Comparison of ENCODE assay signal across 24 cellular contexts in the genomic region with DNA sequence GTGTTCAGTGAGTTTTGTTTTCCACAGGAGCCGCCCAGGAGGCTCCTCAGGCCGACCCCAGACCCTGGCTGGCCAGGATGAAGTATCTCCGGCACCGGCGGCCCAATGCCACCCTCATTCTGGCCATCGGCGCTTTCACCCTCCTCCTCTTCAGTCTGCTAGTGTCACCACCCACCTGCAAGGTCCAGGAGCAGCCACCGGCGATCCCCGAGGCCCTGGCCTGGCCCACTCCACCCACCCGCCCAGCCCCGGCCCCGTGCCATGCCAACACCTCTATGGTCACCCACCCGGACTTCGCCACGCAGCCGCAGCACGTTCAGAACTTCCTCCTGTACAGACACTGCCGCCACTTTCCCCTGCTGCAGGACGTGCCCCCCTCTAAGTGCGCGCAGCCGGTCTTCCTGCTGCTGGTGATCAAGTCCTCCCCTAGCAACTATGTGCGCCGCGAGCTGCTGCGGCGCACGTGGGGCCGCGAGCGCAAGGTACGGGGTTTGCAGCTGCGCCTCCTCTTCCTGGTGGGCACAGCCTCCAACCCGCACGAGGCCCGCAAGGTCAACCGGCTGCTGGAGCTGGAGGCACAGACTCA. TPM values are rescaled to one million over a fixed set of nuclear protein-coding genes. Genes with fewer than 3 reads are reported as not detected.
DNase-seq lines count a peak whose midpoint lies in the region; ATAC-seq and TF ChIP-seq lines count a peak whose summit lies in the region.
"Had no signal": no experiment of that assay in that cellular context is flagged by ENCODE, and none has a peak within 500 bp of the region (broad histone marks: within the 10 kb centered on the region; RNA-seq: fewer than 3 reads in every experiment).

No MANE protein-coding gene starts in this region.

- H3K4me1 ChIP-seq in CD4-positive, CD25-positive, alpha-beta regulatory T cell (ENCODE audit: control insufficient read depth, insufficient read depth, low read length, poor library complexity, severe bottlenecking): peaks cover 12% of the 10 kb centered on the region
- H3K4me1 ChIP-seq in CD8-positive, alpha-beta T cell (ENCODE audit: insufficient read depth, low read length): peaks cover 24% of the 10 kb centered on the region
- H3K4me1 ChIP-seq: ascending aorta, prostate gland, SJCRH30, testis had no signal

- H3K9me3 Mint-ChIP-seq in CD4-positive, CD25-positive, alpha-beta regulatory T cell: no peaks in the 10 kb centered on the region
- H3K9me3 Mint-ChIP-seq in CD8-positive, alpha-beta T cell: no peaks in the 10 kb centered on the region
- H3K9me3 Mint-ChIP-seq in T-cell: no peaks in the 10 kb centered on the region
- H3K9me3 Mint-ChIP-seq in effector memory CD8-positive, alpha-beta T cell: no peaks in the 10 kb centered on the region
- H3K9me3 Mint-ChIP-seq: nephron; T-helper 2 cell treated with Interferon-gamma antibody and Interleukin-4, amounts not matched to agents 5 μg/mL and 100 μg/mL, for 36 hours had no signal

- intact Hi-C loops in CD8-positive, alpha-beta T cell (cut with DNase I, micrococcal nuclease): no loop called here

- peak; percentile 45 to 52 for ATAC-seq in CD4-positive, CD25-positive, alpha-beta regulatory T cell (ENCODE audit: low read depth in 2 of 2)
- peak; percentile 61 for ATAC-seq in CD8-positive, alpha-beta T cell
- ATAC-seq in T-cell (replicated peaks in 1 of 4) (peak; percentile 57 to 70 (median 64)), omental fat pad (ENCODE audit: low FRiP score) (no peak)
- ATAC-seq in effector memory CD8-positive, alpha-beta T cell (replicated peaks): peak; percentile 73

- CTCF ChIA-PET in CD8-positive, alpha-beta T cell (lab: Charles Lee): interaction anchor here (0.6 to 1.6 kb wide), 3 partner anchors 11 to 53 kb away, joined by 3 read pairs; no protein-coding TSS in a partner anchor
- CTCF ChIA-PET in T-cell (lab: Charles Lee): interaction anchor here in 1 of 2 donors (0.5 kb wide), 1 partner anchor 440 kb away, joined by 6 read pairs; no protein-coding TSS in a partner anchor

- peaks cover 3% of the 10 kb centered on the region for H3K36me3 Mint-ChIP-seq in CD4-positive, CD25-positive, alpha-beta regulatory T cell
- H3K36me3 Mint-ChIP-seq in CD8-positive, alpha-beta T cell: no peaks in the 10 kb centered on the region
- H3K36me3 Mint-ChIP-seq in T-cell: no peaks in the 10 kb centered on the region
- H3K36me3 Mint-ChIP-seq in effector memory CD8-positive, alpha-beta T cell (ENCODE audit: insufficient read depth): no peaks in the 10 kb centered on the region

- H3K27ac ChIP-seq in CD4-positive, CD25-positive, alpha-beta regulatory T cell (ENCODE audit: insufficient read depth, low read length, poor library complexity, severe bottlenecking): no peak overlapping the region
- no peak overlapping the region for H3K27ac ChIP-seq in CD8-positive, alpha-beta T cell (ENCODE audit: low read depth, low read length)
- H3K27ac ChIP-seq: ascending aorta, hepatocyte, HL-60, PC-9, prostate gland, SJCRH30, testis had no signal

- H3K4me3 Mint-ChIP-seq in CD4-positive, CD25-positive, alpha-beta regulatory T cell: peak overlapping the region in 3 of 4 donors; percentile 56 to 60 (median 59)
- peak overlapping the region; percentile 77 for H3K4me3 Mint-ChIP-seq in CD8-positive, alpha-beta T cell
- peak overlapping the region; percentile 47 to 72 (median 63) for H3K4me3 Mint-ChIP-seq in T-cell
- peak overlapping the region; percentile 64 to 74 for H3K4me3 Mint-ChIP-seq in effector memory CD8-positive, alpha-beta T cell
- H3K4me3 Mint-ChIP-seq: nephron; T-helper 2 cell treated with Interferon-gamma antibody and Interleukin-4, amounts not matched to agents 5 μg/mL and 100 μg/mL, for 36 hours had no signal

- TF ChIP-seq CTCF in CD8-positive, alpha-beta T cell (IDR thresholded peaks at IDR 0.05): no peak
- no peak for TF ChIP-seq CTCF in omental fat pad (IDR thresholded peaks at IDR 0.05)

- peaks cover 0 to 42% (median 14%) of the 10 kb centered on the region in 4 donors for H3K4me1 Mint-ChIP-seq in CD4-positive, CD25-positive, alpha-beta regulatory T cell
- peaks cover 26% of the 10 kb centered on the region for H3K4me1 Mint-ChIP-seq in CD8-positive, alpha-beta T cell (ENCODE audit: low read depth)
- H3K4me1 Mint-ChIP-seq in T-cell: peaks cover 30 to 49% (median 38%) of the 10 kb centered on the region in 3 donors
- peaks cover 17% of the 10 kb centered on the region in 2 donors for H3K4me1 Mint-ChIP-seq in effector memory CD8-positive, alpha-beta T cell (ENCODE audit: low read depth in 2 of 2)
- H3K4me1 Mint-ChIP-seq: nephron had no signal

- no peaks in the 10 kb centered on the region for H3K36me3 ChIP-seq in CD4-positive, CD25-positive, alpha-beta regulatory T cell (ENCODE audit: control insufficient read depth, insufficient read depth, low read length)
- H3K36me3 ChIP-seq in CD8-positive, alpha-beta T cell (ENCODE audit: insufficient read depth, low read length): no peaks in the 10 kb centered on the region
- H3K36me3 ChIP-seq: ascending aorta, prostate gland, SJCRH30 had no signal

- POLR2A ChIA-PET in CD8-positive, alpha-beta T cell (lab: Charles Lee): interaction anchor here (1.0 kb wide), 1 partner anchor 40 kb away, joined by 3 read pairs; the partner anchor contains the start of gene JAK3
- POLR2A ChIA-PET in T-cell (lab: Charles Lee): no interaction called here

- DNase-seq in CD4-positive, CD25-positive, alpha-beta regulatory T cell: peak in 1 of 3 donors; percentile 46
- peak in 5 of 7 experiments; percentile 19 to 68 (median 34) for DNase-seq in CD8-positive, alpha-beta T cell
- DNase-seq in T-cell (peak in 20 of 34 experiments; percentile 12 to 50 (median 26)), MV-4-11 (lab: John Stamatoyannopoulos, UW) (no peak), omental fat pad (ENCODE audit: low spot score) (no peak), GF-D8 (lab: John Stamatoyannopoulos, UW) (no peak)
- DNase-seq in effector memory CD8-positive, alpha-beta T cell: no peak
- DNase-seq: IMR-90; kidney; NCI-H2029; NCI-H774; SJCRH30; stimulated activated CD8-positive, alpha-beta memory T cell treated with anti-CD3 and anti-CD28 coated beads, Interleukin-4, amount 100 ng/mL, for 48 hours; testis had no signal

- no peak overlapping the region for H3K4me3 ChIP-seq in CD4-positive, CD25-positive, alpha-beta regulatory T cell (ENCODE audit: low read depth, low read length)
- H3K4me3 ChIP-seq in CD8-positive, alpha-beta T cell (ENCODE audit: low read depth, low read length): no peak overlapping the region
- H3K4me3 ChIP-seq: ascending aorta, hepatocyte, PC-9, prostate gland, SJCRH30, testis had no signal

- no peaks in the 10 kb centered on the region for H3K9me3 ChIP-seq in CD4-positive, CD25-positive, alpha-beta regulatory T cell (ENCODE audit: control insufficient read depth in 2 of 2, low read length in 2 of 2)
- no peaks in the 10 kb centered on the region for H3K9me3 ChIP-seq in CD8-positive, alpha-beta T cell (ENCODE audit: low read length)
- H3K9me3 ChIP-seq: ascending aorta, prostate gland, SJCRH30, testis had no signal

- peak overlapping the region in 2 of 3 donors; percentile 18 to 91 for H3K27ac Mint-ChIP-seq in CD4-positive, CD25-positive, alpha-beta regulatory T cell
- peak overlapping the region; percentile 78 for H3K27ac Mint-ChIP-seq in CD8-positive, alpha-beta T cell
- no peak overlapping the region for H3K27ac Mint-ChIP-seq in T-cell
- H3K27ac Mint-ChIP-seq in effector memory CD8-positive, alpha-beta T cell: peak overlapping the region in 1 of 2 donors; percentile 76
- H3K27ac Mint-ChIP-seq: nephron; T-helper 2 cell treated with Interferon-gamma antibody and Interleukin-4, amounts not matched to agents 5 μg/mL and 100 μg/mL, for 36 hours had no signal

- peaks cover 16% of the 10 kb centered on the region for H3K27me3 Mint-ChIP-seq in CD4-positive, CD25-positive, alpha-beta regulatory T cell
- H3K27me3 Mint-ChIP-seq in CD8-positive, alpha-beta T cell (ENCODE audit: low read depth): no peaks in the 10 kb centered on the region
- no peaks in the 10 kb centered on the region for H3K27me3 Mint-ChIP-seq in T-cell
- H3K27me3 Mint-ChIP-seq in effector memory CD8-positive, alpha-beta T cell: no peaks in the 10 kb centered on the region

- H3K27me3 ChIP-seq in CD4-positive, CD25-positive, alpha-beta regulatory T cell (ENCODE audit: control insufficient read depth, insufficient read depth, low read length): no peaks in the 10 kb centered on the region
- no peaks in the 10 kb centered on the region for H3K27me3 ChIP-seq in CD8-positive, alpha-beta T cell (ENCODE audit: insufficient read depth, low read length)
- H3K27me3 ChIP-seq: ascending aorta, hepatocyte, testis had no signal

RNA-seq across cellular contexts. Expression of gene B3GNT3, which starts 12.9 kb away (rescaled TPM):
- total RNA-seq in CD4-positive, CD25-positive, alpha-beta regulatory T cell: 0.47 TPM
- under 1 TPM in 1 of 4 donors, not detected in 3; 0.27 TPM for polyA plus RNA-seq in CD4-positive, CD25-positive, alpha-beta regulatory T cell
- total RNA-seq in CD8-positive, alpha-beta T cell: not detected
- total RNA-seq in T-cell (1 to 10 TPM in 1 of 5 donors, under 1 TPM in 4; 0.12 to 1.2 (median 0.79) TPM), omental fat pad (under 1 TPM in 2 of 4 donors, not detected in 2; 0.19 to 0.32 TPM)
- total RNA-seq: chondrocyte, G401, IMR-90, lung microvascular endothelial cell, SJCRH30 had no signal
- polyA plus RNA-seq: IMR-90 had no signal

RNA-seq across cellular contexts. Expression of gene INSL3, which starts 13.5 kb away (rescaled TPM):
- total RNA-seq in CD4-positive, CD25-positive, alpha-beta regulatory T cell: 5.5 TPM
- polyA plus RNA-seq in CD4-positive, CD25-positive, alpha-beta regulatory T cell: 1 to 10 TPM; 1.5 to 5.4 (median 2.2) TPM
- total RNA-seq in CD8-positive, alpha-beta T cell: 1 to 10 TPM; 6.1 to 7.6 TPM
- total RNA-seq in T-cell (1 to 10 TPM; 4.3 to 8.9 (median 5.4) TPM), omental fat pad (1 to 10 TPM in 1 of 4 donors, not detected in 3; 2.7 TPM)
- total RNA-seq: ascending aorta, chondrocyte, G401, hepatocyte, IMR-90, kidney, lung microvascular endothelial cell, SJCRH30 had no signal
- polyA plus RNA-seq: IMR-90 had no signal

RNA-seq across cellular contexts. Expression of gene JAK3, which starts 40.0 kb away (rescaled TPM):
- total RNA-seq in CD4-positive, CD25-positive, alpha-beta regulatory T cell: 198 TPM
- polyA plus RNA-seq in CD4-positive, CD25-positive, alpha-beta regulatory T cell: 100 to 1,000 TPM in 1 of 4 donors, 10 to 100 TPM in 3; 80.8 to 103 (median 88.4) TPM
- 100 to 1,000 TPM; 113 to 119 TPM for total RNA-seq in CD8-positive, alpha-beta T cell
- 100 to 1,000 TPM; 120 to 224 (median 127) TPM for total RNA-seq in T-cell
- total RNA-seq in omental fat pad: 10 to 100 TPM in 2 of 4 donors, 1 to 10 TPM in 2; 2.3 to 25.1 (median 13.4) TPM

RNA-seq across cellular contexts. Expression of gene RPL18A, which starts 51.9 kb away (rescaled TPM):
- total RNA-seq in CD4-positive, CD25-positive, alpha-beta regulatory T cell: 2,143 TPM
- polyA plus RNA-seq in CD4-positive, CD25-positive, alpha-beta regulatory T cell: 1,000 to 10,000 TPM; 3,036 to 4,374 (median 3,670) TPM
- total RNA-seq in CD8-positive, alpha-beta T cell: 1,000 to 10,000 TPM; 3,915 to 3,952 TPM
- 1,000 to 10,000 TPM; 3,000 to 4,207 (median 4,048) TPM for total RNA-seq in T-cell
- 1,000 to 10,000 TPM; 1,225 to 1,599 (median 1,335) TPM for total RNA-seq in omental fat pad

RNA-seq across cellular contexts. Expression of gene FCHO1, which starts 56.5 kb away (rescaled TPM):
- total RNA-seq in CD4-positive, CD25-positive, alpha-beta regulatory T cell: 71.9 TPM
- 10 to 100 TPM in 3 of 4 donors, 1 to 10 TPM in 1; 8.3 to 16.6 (median 13.7) TPM for polyA plus RNA-seq in CD4-positive, CD25-positive, alpha-beta regulatory T cell
- 10 to 100 TPM; 36.7 to 38.4 TPM for total RNA-seq in CD8-positive, alpha-beta T cell
- total RNA-seq in T-cell: 100 to 1,000 TPM in 3 of 5 donors, 10 to 100 TPM in 2; 63.0 to 129 (median 118) TPM
- 1 to 10 TPM; 3.1 to 7.4 (median 4.9) TPM for total RNA-seq in omental fat pad
- total RNA-seq: ascending aorta had no signal

Comparison
In these comparisons a context has a peak if more than half of its experiments do, and no peak if none do; other contexts are left out.
1. DNase-seq: peak in CD8-positive, alpha-beta T cell (5 of 7) and T-cell (20 of 34); none in effector memory CD8-positive, alpha-beta T cell (0 of 3), MV-4-11 (single experiment), omental fat pad (single experiment) and GF-D8 (single experiment).
2. H3K27ac Mint-ChIP-seq: peak in CD4-positive, CD25-positive, alpha-beta regulatory T cell (2 of 3) and CD8-positive, alpha-beta T cell (single experiment); none in T-cell (0 of 2).
3. Peak in every context shown above with its lines, with median percentiles within 50 percentile points of each other: H3K4me3 Mint-ChIP-seq.